ENCODE assay signal across 15 cellular contexts in genomic region chr9:85009251-85009650, GRCh38.
A peak's percentile ranks its signal among the peaks of the same experiment; 100 is the strongest.
DNase-seq lines count a peak whose midpoint lies in the region; ATAC-seq, FAIRE-seq and TF ChIP-seq lines count a peak whose summit lies in the region.
"Had no signal": no experiment of that assay in that cellular context is flagged by ENCODE, and none has a peak within 500 bp of the region (broad histone marks: within the 10 kb centered on the region; RNA-seq: fewer than 3 reads in every experiment).

No MANE protein-coding gene starts in this region.

- no peak overlapping the region for H2BK12ac ChIP-seq in trophoblast cell (ENCODE audit: low read length)

- no peak overlapping the region for H4K8ac ChIP-seq in trophoblast cell (ENCODE audit: low read depth, low read length)

- no peak overlapping the region for H3K23ac ChIP-seq in trophoblast cell (ENCODE audit: low read length)

- WGBS in GM12878 (ENCODE audit: insufficient coverage, insufficient replicate concordance, low lambda C conversion rate, missing lambda C conversion rate): 33% methylated on average over 1 of the region's 1 CpG
- no CpG with 5 or more reads among the region's 1 CpG for WGBS in trophoblast cell (ENCODE audit: extremely low coverage, insufficient coverage, insufficient read length)

- DNase-seq in GM12878 (ENCODE audit: low read depth, low spot score) (peak; percentile 4), midbrain (lab: John Stamatoyannopoulos, UW) (no peak), trophoblast cell (no peak)
- DNase-seq in CD4-positive, alpha-beta T cell: no peak
- no peak for DNase-seq in activated naive CD4-positive, alpha-beta T cell treated with anti-CD3 and anti-CD28 coated beads, Interleukin-2, amount 50 U/mL, for 16 hours
- DNase-seq: CD8-positive, alpha-beta T cell; dermis blood vessel endothelial cell; NCI-H1417; stimulated activated CD8-positive, alpha-beta memory T cell treated with anti-CD3 and anti-CD28 coated beads, Interleukin-4, amount 100 ng/mL, for 48 hours; T-helper 1 cell had no signal

- H3K4me3 ChIP-seq in GM12878 (no peak overlapping the region), trophoblast cell (ENCODE audit: low read depth, low read length) (no peak overlapping the region)
- H3K4me3 ChIP-seq: smooth muscle cell had no signal

- no peak overlapping the region for H2AK5ac ChIP-seq in trophoblast cell (ENCODE audit: low read length)

- peaks cover 9% of the 10 kb centered on the region for H3K4me1 ChIP-seq in GM12878 (ENCODE audit: control insufficient read depth, insufficient read depth, low read length)
- no peaks in the 10 kb centered on the region for H3K4me1 ChIP-seq in trophoblast cell (ENCODE audit: control insufficient read depth in 1 of 2, insufficient read depth in 2 of 2, low read length in 2 of 2)

- H3K79me2 ChIP-seq in GM12878 (ENCODE audit: control insufficient read depth, insufficient read depth, low read length) (no peaks in the 10 kb centered on the region), trophoblast cell (ENCODE audit: control insufficient read depth, insufficient read depth, low read length, poor library complexity) (no peaks in the 10 kb centered on the region)

- no peak overlapping the region for H3K27ac Mint-ChIP-seq in CD4-positive, alpha-beta T cell
- H3K27ac Mint-ChIP-seq: CD8-positive, alpha-beta T cell had no signal

- no peak overlapping the region for H3K9ac ChIP-seq in GM12878 (ENCODE audit: control insufficient read depth, insufficient read depth, low read length)
- no peak overlapping the region for H3K9ac ChIP-seq in trophoblast cell (ENCODE audit: low read length)

- H3K4me3 Mint-ChIP-seq in CD4-positive, alpha-beta T cell: no peak overlapping the region
- H3K4me3 Mint-ChIP-seq: CD8-positive, alpha-beta T cell had no signal

- H4K12ac ChIP-seq in trophoblast cell (ENCODE audit: low read depth, low read length): no peak overlapping the region

- no peaks in the 10 kb centered on the region for H3K79me1 ChIP-seq in trophoblast cell (ENCODE audit: low read length)

- H2BK5ac ChIP-seq in trophoblast cell (ENCODE audit: low read depth, low read length, poor library complexity): no peak overlapping the region

- H3K27me3 Mint-ChIP-seq in CD4-positive, alpha-beta T cell: peaks cover 3% of the 10 kb centered on the region

- no peaks in the 10 kb centered on the region for H3K9me3 Mint-ChIP-seq in CD4-positive, alpha-beta T cell
- H3K9me3 Mint-ChIP-seq: CD8-positive, alpha-beta T cell had no signal

- no peak overlapping the region for H2BK120ac ChIP-seq in trophoblast cell (ENCODE audit: insufficient read depth, low read length, poor library complexity)

- BruUV-seq in GM12878 (replicated peaks; lab: Mats Ljungman, UMichigan): no TSS peak

- in situ Hi-C loops in GM12878 (cut with MboI): no loop called here

- TF ChIP-seq EP300 in GM12878 (IDR thresholded peaks at IDR 0.05; ENCODE audit: borderline replicate concordance in 1 of 2, control insufficient read depth in 1 of 2, low read depth in 2 of 2, low read length in 2 of 2): no peak; a peak in 1 of 4 replicates

- SMC1A ChIA-PET in GM12878 (lab: Charles Lee; ENCODE audit: uncharacterized antibody, unreplicated experiment): interaction anchor here (0.8 to 1.5 kb wide), 6 partner anchors 8 to 95 kb away, joined by 3 to 6 read pairs (median 4); no protein-coding TSS in a partner anchor

- no peak for TF ChIP-seq POLR2A in GM12878 (IDR thresholded peaks at IDR 0.05; ENCODE audit: low read depth, low read length)

- H3K36me3 ChIP-seq in GM12878 (ENCODE audit: control insufficient read depth in 2 of 2, insufficient read depth in 2 of 2, low read length in 1 of 2) (no peaks in the 10 kb centered on the region), trophoblast cell (ENCODE audit: control insufficient read depth in 1 of 2, insufficient read depth in 2 of 2, low read length in 2 of 2) (no peaks in the 10 kb centered on the region)

- peak; percentile 65 for FAIRE-seq in GM12878 (lab: Jason Lieb, UNC)
- FAIRE-seq: frontal cortex had no signal

- H3K4ac ChIP-seq in trophoblast cell (ENCODE audit: low read depth, low read length): no peak overlapping the region

- no peaks in the 10 kb centered on the region for H3K36me3 Mint-ChIP-seq in CD4-positive, alpha-beta T cell (ENCODE audit: low read depth)
- H3K36me3 Mint-ChIP-seq: CD8-positive, alpha-beta T cell had no signal

- H3K27me3 ChIP-seq in GM12878 (replicated peaks in 1 of 2; ENCODE audit: control insufficient read depth in 2 of 2, insufficient read depth in 2 of 2, low read length in 1 of 2) (0 out of 4 replicates have a peak, but pooled peaks cover 0 to 2% of the 10 kb centered on the region in 2 experiments), trophoblast cell (ENCODE audit: insufficient read depth, low read length) (no peaks in the 10 kb centered on the region)
- H3K27me3 ChIP-seq in CD4-positive, alpha-beta T cell (ENCODE audit: control insufficient read depth, insufficient read depth, low read length): no peaks in the 10 kb centered on the region

- no peak for TF ChIP-seq RAD21 in GM12878 (IDR thresholded peaks at IDR 0.05; ENCODE audit: insufficient read depth, low read depth, low read length)

- no peak overlapping the region for H3K4me2 ChIP-seq in GM12878 (ENCODE audit: control insufficient read depth, insufficient read depth)
- H3K4me2 ChIP-seq in trophoblast cell (ENCODE audit: low read length): no peak overlapping the region
- H3K4me2 ChIP-seq: smooth muscle cell had no signal

- H3K9me3 ChIP-seq in GM12878 (replicated peaks; ENCODE audit: control insufficient read depth, insufficient read depth, low read length) (no peaks in the 10 kb centered on the region; the same call in 2 of the 3 replicates), trophoblast cell (ENCODE audit: insufficient read depth, low read depth, low read length) (peaks cover 1% of the 10 kb centered on the region)
- H3K9me3 ChIP-seq in CD4-positive, alpha-beta T cell (ENCODE audit: control insufficient read depth, low read length): no peaks in the 10 kb centered on the region

- H4K20me1 ChIP-seq in GM12878 (ENCODE audit: control insufficient read depth, insufficient read depth): no peaks in the 10 kb centered on the region

- no peak overlapping the region for H2AFZ ChIP-seq in GM12878 (ENCODE audit: control insufficient read depth, low read depth, low read length)
- no peak overlapping the region for H2AFZ ChIP-seq in trophoblast cell (ENCODE audit: insufficient read depth, low read length, poor library complexity)

- H3K27ac ChIP-seq in GM12878 (ENCODE audit: control insufficient read depth, insufficient read depth) (no peak overlapping the region), trophoblast cell (ENCODE audit: low read depth, low read length) (no peak overlapping the region)
- no peak overlapping the region for H3K27ac ChIP-seq in CD4-positive, alpha-beta T cell (ENCODE audit: low read depth, low read length)

- no peaks in the 10 kb centered on the region for H3K4me1 Mint-ChIP-seq in CD4-positive, alpha-beta T cell (ENCODE audit: low read depth)

- TF ChIP-seq CTCF in GM12878 (IDR thresholded peaks at IDR 0.05 in 2 of 3, conservative IDR thresholded peaks at IDR 0.05 in 1 of 3; ENCODE audit: control insufficient read depth in 2 of 3, extremely low read depth in 1 of 3, insufficient read depth in 1 of 3, low read depth in 3 of 3, low read length in 3 of 3): peak in 1 of 3 experiments; percentile 19; a peak in 1 of 6 replicates
- TF ChIP-seq CTCF in CD4-positive, alpha-beta T cell (IDR thresholded peaks at IDR 0.05): no peak

- H4K91ac ChIP-seq in trophoblast cell (ENCODE audit: low read depth, low read length): no peak overlapping the region

- intact Hi-C loops in GM12878 (cut with micrococcal nuclease; ENCODE audit: unreplicated experiment): loop anchor here (5.0 kb wide), 1 partner anchor 133 kb away; no protein-coding TSS in a partner anchor
- intact Hi-C loops in CD4-positive, alpha-beta T cell (cut with DNase I, micrococcal nuclease): no loop called here

- ATAC-seq in GM18868 (IDR thresholded peaks at IDR 0.05; ENCODE audit: unreplicated experiment) (peak; percentile 82), GM21515 (IDR thresholded peaks at IDR 0.05; ENCODE audit: unreplicated experiment) (peak; percentile 83), HG03064 (IDR thresholded peaks at IDR 0.05; ENCODE audit: low read depth, unreplicated experiment) (peak; percentile 87), GM12878 (peak; percentile 85)
- ATAC-seq in CD4-positive, alpha-beta T cell (ENCODE audit: poor library complexity): no peak
- ATAC-seq: CD8-positive, alpha-beta T cell had no signal

- no peak overlapping the region for H3K18ac ChIP-seq in trophoblast cell (ENCODE audit: low read length)

- RAD21 ChIA-PET in GM12878 (lab: Charles Lee; ENCODE audit: unreplicated experiment): no interaction called here

- POLR2A ChIA-PET in GM12878 (lab: Charles Lee): no interaction called here
- POLR2A ChIA-PET in CD4-positive, alpha-beta T cell (lab: Charles Lee): no interaction called here

- CTCF ChIA-PET in GM12878 (lab: Yijun Ruan, JAX): interaction anchor here (0.7 to 2.4 kb wide), 6 partner anchors 10 to 133 kb away, joined by 3 to 7 read pairs (median 4); no protein-coding TSS in a partner anchor
- CTCF ChIA-PET in CD4-positive, alpha-beta T cell (lab: Charles Lee): no interaction called here

- no peak overlapping the region for H3K14ac ChIP-seq in trophoblast cell (ENCODE audit: low read length)

TF ChIP-seq in GM12878, 131 proteins besides CTCF, POLR2A, EP300 and RAD21 (continues in another document):
- TF ChIP-seq SUPT20H (IDR thresholded peaks at IDR 0.05; ENCODE audit: borderline replicate concordance, control insufficient read depth, low read depth, low read length) (no peak), PAX5 (IDR thresholded peaks at IDR 0.05; ENCODE audit: borderline replicate concordance, low read depth, low read length) (peak; percentile 98), ZNF384 (IDR thresholded peaks at IDR 0.05; ENCODE audit: borderline replicate concordance, low read depth, low read length) (no peak), TCF12 (IDR thresholded peaks at IDR 0.05; ENCODE audit: low read depth, low read length) (peak; percentile 59; the same call in 1 of the 2 replicates), MEF2A (IDR thresholded peaks at IDR 0.05; ENCODE audit: insufficient read depth, low read depth, low read length) (no peak), KAT2A (conservative IDR thresholded peaks at IDR 0.05; ENCODE audit: control insufficient read depth, low read depth, low read length) (no peak)
